Comparison of ENCODE assay signal across 13 cellular contexts in the genomic region with DNA sequence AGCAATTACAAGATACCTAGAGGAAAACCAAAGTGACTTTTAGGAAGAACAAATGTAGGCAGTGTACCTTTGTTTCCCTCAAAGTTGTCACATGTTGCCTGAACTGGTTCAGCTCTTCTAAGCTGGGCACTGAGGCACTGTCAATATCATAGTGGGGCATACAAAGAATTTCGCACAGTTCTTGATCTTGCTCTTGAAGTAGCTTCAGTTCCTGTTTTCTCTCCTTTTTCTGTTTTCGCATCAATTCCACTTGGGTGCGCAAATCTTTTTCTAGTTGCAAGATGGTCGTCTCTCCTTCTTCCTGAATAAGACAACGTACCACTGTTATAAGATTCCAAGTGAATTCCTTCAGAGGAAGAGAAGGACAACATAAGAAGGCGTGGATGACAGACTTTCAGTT. TPM values are rescaled to one million over a fixed set of nuclear protein-coding genes. Genes with fewer than 3 reads are reported as not detected.
DNase-seq lines count a peak whose midpoint lies in the region; ATAC-seq and TF ChIP-seq lines count a peak whose summit lies in the region.
"Had no signal": no experiment of that assay in that cellular context is flagged by ENCODE, and none has a peak within 500 bp of the region (broad histone marks: within the 10 kb centered on the region; RNA-seq: fewer than 3 reads in every experiment).

No MANE protein-coding gene starts in this region.

- peak overlapping the region; percentile 75 for H3K27ac Mint-ChIP-seq in activated CD4-positive, alpha-beta memory T cell treated with anti-CD3 and anti-CD28 coated beads, Interleukin-2, amount 10 ng/mL, durations not matched to agents 7 days and 5 days
- no peak overlapping the region for H3K27ac Mint-ChIP-seq in activated CD4-positive, alpha-beta memory T cell treated with anti-CD3 and anti-CD28 coated beads for 36 hours
- H3K27ac Mint-ChIP-seq in stimulated activated memory B cell treated with anti-CD40 and anti-IgM and Interleukin-4, amounts not matched to agents 10 μg/mL and 1 μg/mL and 100 μg/mL, for 72 hours = peak overlapping the region; percentile 84
- no peak overlapping the region for H3K27ac Mint-ChIP-seq in activated naive CD4-positive, alpha-beta T cell treated with anti-CD3 and anti-CD28 coated beads, Interleukin-2, amount 10 ng/mL, durations not matched to agents 7 days and 5 days

- H3K4me1 Mint-ChIP-seq in activated CD4-positive, alpha-beta memory T cell treated with anti-CD3 and anti-CD28 coated beads, Interleukin-2, amount 10 ng/mL, durations not matched to agents 7 days and 5 days = peaks cover 37% of the 10 kb centered on the region
- peaks cover 16% of the 10 kb centered on the region for H3K4me1 Mint-ChIP-seq in activated CD4-positive, alpha-beta memory T cell treated with anti-CD3 and anti-CD28 coated beads for 36 hours (ENCODE audit: low read depth)
- peaks cover 29% of the 10 kb centered on the region for H3K4me1 Mint-ChIP-seq in stimulated activated memory B cell treated with anti-CD40 and anti-IgM and Interleukin-4, amounts not matched to agents 10 μg/mL and 1 μg/mL and 100 μg/mL, for 72 hours
- peaks cover 31% of the 10 kb centered on the region for H3K4me1 Mint-ChIP-seq in activated naive CD4-positive, alpha-beta T cell treated with anti-CD3 and anti-CD28 coated beads, Interleukin-2, amount 10 ng/mL, durations not matched to agents 7 days and 5 days

- H3K36me3 Mint-ChIP-seq in activated CD4-positive, alpha-beta memory T cell treated with anti-CD3 and anti-CD28 coated beads, Interleukin-2, amount 10 ng/mL, durations not matched to agents 7 days and 5 days (ENCODE audit: low read depth) = peaks cover 86% of the 10 kb centered on the region
- H3K36me3 Mint-ChIP-seq in activated CD4-positive, alpha-beta memory T cell treated with anti-CD3 and anti-CD28 coated beads for 36 hours = peaks cover 67% of the 10 kb centered on the region
- H3K36me3 Mint-ChIP-seq in stimulated activated memory B cell treated with anti-CD40 and anti-IgM and Interleukin-4, amounts not matched to agents 10 μg/mL and 1 μg/mL and 100 μg/mL, for 72 hours = peaks cover 16% of the 10 kb centered on the region
- peaks cover 72% of the 10 kb centered on the region for H3K36me3 Mint-ChIP-seq in activated naive CD4-positive, alpha-beta T cell treated with anti-CD3 and anti-CD28 coated beads, Interleukin-2, amount 10 ng/mL, durations not matched to agents 7 days and 5 days

- H3K27me3 Mint-ChIP-seq in activated CD4-positive, alpha-beta memory T cell treated with anti-CD3 and anti-CD28 coated beads, Interleukin-2, amount 10 ng/mL, durations not matched to agents 7 days and 5 days = no peaks in the 10 kb centered on the region
- H3K27me3 Mint-ChIP-seq in activated CD4-positive, alpha-beta memory T cell treated with anti-CD3 and anti-CD28 coated beads for 36 hours = no peaks in the 10 kb centered on the region
- no peaks in the 10 kb centered on the region for H3K27me3 Mint-ChIP-seq in stimulated activated memory B cell treated with anti-CD40 and anti-IgM and Interleukin-4, amounts not matched to agents 10 μg/mL and 1 μg/mL and 100 μg/mL, for 72 hours
- H3K27me3 Mint-ChIP-seq in activated naive CD4-positive, alpha-beta T cell treated with anti-CD3 and anti-CD28 coated beads, Interleukin-2, amount 10 ng/mL, durations not matched to agents 7 days and 5 days = no peaks in the 10 kb centered on the region

- H3K9ac ChIP-seq in colonic mucosa (ENCODE audit: low read depth in 2 of 2, low read length in 2 of 2) = no peak overlapping the region

- CTCF ChIA-PET in activated CD4-positive, alpha-beta memory T cell treated with anti-CD3 and anti-CD28 coated beads, Interleukin-2, amount 10 ng/mL, durations not matched to agents 7 days and 5 days (lab: Charles Lee) = interaction anchor here (1.0 to 2.1 kb wide), 3 partner anchors 23 to 27 kb away, joined by 4 to 5 read pairs (median 4); a partner anchor contains a TSS
- CTCF ChIA-PET in activated CD4-positive, alpha-beta memory T cell treated with anti-CD3 and anti-CD28 coated beads for 36 hours (lab: Charles Lee) = interaction anchor here (1.9 kb wide), 2 partner anchors 25 to 49 kb away, joined by 7 to 8 read pairs; a partner anchor contains a TSS
- CTCF ChIA-PET in activated naive CD4-positive, alpha-beta T cell treated with anti-CD3 and anti-CD28 coated beads, Interleukin-2, amount 10 ng/mL, durations not matched to agents 7 days and 5 days (lab: Charles Lee) = interaction anchor here (1.0 kb wide), 1 partner anchor 26 kb away, joined by 3 read pairs; no protein-coding TSS in a partner anchor

- H3K4me3 ChIP-seq in colonic mucosa = no peak overlapping the region
- H3K4me3 ChIP-seq: body of pancreas, skin epidermis had no signal

- H3K4me3 Mint-ChIP-seq in activated CD4-positive, alpha-beta memory T cell treated with anti-CD3 and anti-CD28 coated beads, Interleukin-2, amount 10 ng/mL, durations not matched to agents 7 days and 5 days = no peak overlapping the region
- no peak overlapping the region for H3K4me3 Mint-ChIP-seq in activated CD4-positive, alpha-beta memory T cell treated with anti-CD3 and anti-CD28 coated beads for 36 hours
- H3K4me3 Mint-ChIP-seq in stimulated activated memory B cell treated with anti-CD40 and anti-IgM and Interleukin-4, amounts not matched to agents 10 μg/mL and 1 μg/mL and 100 μg/mL, for 72 hours = peak overlapping the region; percentile 42
- no peak overlapping the region for H3K4me3 Mint-ChIP-seq in activated naive CD4-positive, alpha-beta T cell treated with anti-CD3 and anti-CD28 coated beads, Interleukin-2, amount 10 ng/mL, durations not matched to agents 7 days and 5 days

- H3K4me1 ChIP-seq in colonic mucosa = no peaks in the 10 kb centered on the region
- H3K4me1 ChIP-seq: body of pancreas had no signal

- no peaks in the 10 kb centered on the region for H3K9me3 ChIP-seq in colonic mucosa
- H3K9me3 ChIP-seq: body of pancreas had no signal

- peaks cover 11% of the 10 kb centered on the region for H3K36me3 ChIP-seq in colonic mucosa

- H3K9me3 Mint-ChIP-seq in activated CD4-positive, alpha-beta memory T cell treated with anti-CD3 and anti-CD28 coated beads, Interleukin-2, amount 10 ng/mL, durations not matched to agents 7 days and 5 days = no peaks in the 10 kb centered on the region
- H3K9me3 Mint-ChIP-seq in activated CD4-positive, alpha-beta memory T cell treated with anti-CD3 and anti-CD28 coated beads for 36 hours = no peaks in the 10 kb centered on the region
- no peaks in the 10 kb centered on the region for H3K9me3 Mint-ChIP-seq in stimulated activated memory B cell treated with anti-CD40 and anti-IgM and Interleukin-4, amounts not matched to agents 10 μg/mL and 1 μg/mL and 100 μg/mL, for 72 hours
- no peaks in the 10 kb centered on the region for H3K9me3 Mint-ChIP-seq in activated naive CD4-positive, alpha-beta T cell treated with anti-CD3 and anti-CD28 coated beads, Interleukin-2, amount 10 ng/mL, durations not matched to agents 7 days and 5 days

- no peak overlapping the region for H3K27ac ChIP-seq in colonic mucosa
- H3K27ac ChIP-seq: body of pancreas, skin epidermis had no signal

- intact Hi-C loops in activated CD4-positive, alpha-beta memory T cell treated with anti-CD3 and anti-CD28 coated beads for 36 hours (cut with micrococcal nuclease) = no loop called here
- intact Hi-C loops in colonic mucosa (cut with DNase I) = no loop called here

- ATAC-seq in GM21717 (IDR thresholded peaks at IDR 0.05; ENCODE audit: unreplicated experiment) (peak; percentile 79), HG03378 (IDR thresholded peaks at IDR 0.05; ENCODE audit: unreplicated experiment) (peak; percentile 69)
- ATAC-seq in stimulated activated memory B cell treated with anti-CD40 and anti-IgM and Interleukin-4, amounts not matched to agents 10 μg/mL and 1 μg/mL and 100 μg/mL, for 72 hours = peak; percentile 94
- ATAC-seq: body of pancreas had no signal

- no peak for DNase-seq in activated CD4-positive, alpha-beta memory T cell treated with anti-CD3 and anti-CD28 coated beads, Interleukin-2, amount 10 ng/mL, durations not matched to agents 7 days and 5 days
- no peak for DNase-seq in activated CD4-positive, alpha-beta memory T cell treated with anti-CD3 and anti-CD28 coated beads for 36 hours
- DNase-seq in colonic mucosa (no peak), Ammon's horn (ENCODE audit: low spot score) (no peak)
- no peak for DNase-seq in activated naive CD4-positive, alpha-beta T cell treated with anti-CD3 and anti-CD28 coated beads, Interleukin-2, amount 10 ng/mL, durations not matched to agents 7 days and 5 days
- DNase-seq: activated CD8-positive, alpha-beta memory T cell treated with anti-CD3 and anti-CD28 coated beads, Interleukin-2, amount 50 U/mL, for 4 hours; body of pancreas; NCI-H82 had no signal

- POLR2A ChIA-PET in activated CD4-positive, alpha-beta memory T cell treated with anti-CD3 and anti-CD28 coated beads, Interleukin-2, amount 10 ng/mL, durations not matched to agents 7 days and 5 days (lab: Charles Lee) = interaction anchor here (0.9 to 11.0 kb wide), 5 partner anchors 11 to 50 kb away, joined by 3 to 83 read pairs (median 4); a partner anchor contains a TSS
- POLR2A ChIA-PET in activated CD4-positive, alpha-beta memory T cell treated with anti-CD3 and anti-CD28 coated beads for 36 hours (lab: Charles Lee) = interaction anchor here (1.7 kb wide), 1 partner anchor 13 kb away, joined by 3 read pairs; a partner anchor contains a TSS

- no peaks in the 10 kb centered on the region for H3K27me3 ChIP-seq in colonic mucosa
- H3K27me3 ChIP-seq: body of pancreas had no signal

- TF ChIP-seq CTCF in colonic mucosa (IDR thresholded peaks at IDR 0.05) = no peak

RNA-seq across cellular contexts. Expression of a gene that starts 12.7 kb away (rescaled TPM):
- 100 to 1,000 TPM; 158 to 167 TPM for total RNA-seq in activated CD4-positive, alpha-beta memory T cell treated with anti-CD3 and anti-CD28 coated beads, Interleukin-2, amount 10 ng/mL, durations not matched to agents 7 days and 5 days
- 100 to 1,000 TPM; 151 to 158 TPM for total RNA-seq in activated CD4-positive, alpha-beta memory T cell treated with anti-CD3 and anti-CD28 coated beads for 36 hours
- 100 to 1,000 TPM in 1 of 2 donors, 10 to 100 TPM in 1; 44.3 to 114 TPM for total RNA-seq in colonic mucosa

RNA-seq across cellular contexts. Expression of a gene that starts 27.0 kb away (rescaled TPM):
- total RNA-seq in activated CD4-positive, alpha-beta memory T cell treated with anti-CD3 and anti-CD28 coated beads, Interleukin-2, amount 10 ng/mL, durations not matched to agents 7 days and 5 days = 10 to 100 TPM; 31.3 to 32.8 TPM
- total RNA-seq in activated CD4-positive, alpha-beta memory T cell treated with anti-CD3 and anti-CD28 coated beads for 36 hours = 10 to 100 TPM; 39.9 to 41.4 TPM
- total RNA-seq in colonic mucosa = 10 to 100 TPM; 14.8 to 33.0 TPM
- total RNA-seq: H4 had no signal

RNA-seq across cellular contexts. Expression of a gene that starts 40.7 kb away (rescaled TPM):
- 10 to 100 TPM; 20.8 to 23.5 TPM for total RNA-seq in activated CD4-positive, alpha-beta memory T cell treated with anti-CD3 and anti-CD28 coated beads, Interleukin-2, amount 10 ng/mL, durations not matched to agents 7 days and 5 days
- total RNA-seq in activated CD4-positive, alpha-beta memory T cell treated with anti-CD3 and anti-CD28 coated beads for 36 hours = 10 to 100 TPM; 26.4 to 26.5 TPM
- total RNA-seq in colonic mucosa = 10 to 100 TPM; 18.0 to 18.1 TPM

RNA-seq across cellular contexts. Expression of a gene that starts 46.6 kb away (rescaled TPM):
- 10 to 100 TPM; 71.3 to 75.2 TPM for total RNA-seq in activated CD4-positive, alpha-beta memory T cell treated with anti-CD3 and anti-CD28 coated beads, Interleukin-2, amount 10 ng/mL, durations not matched to agents 7 days and 5 days
- 10 to 100 TPM; 71.1 to 74.3 TPM for total RNA-seq in activated CD4-positive, alpha-beta memory T cell treated with anti-CD3 and anti-CD28 coated beads for 36 hours
- total RNA-seq in colonic mucosa = 10 to 100 TPM; 60.7 to 74.5 TPM

RNA-seq across cellular contexts. Expression of a gene that starts 49.3 kb away (rescaled TPM):
- 10 to 100 TPM; 37.6 to 41.7 TPM for total RNA-seq in activated CD4-positive, alpha-beta memory T cell treated with anti-CD3 and anti-CD28 coated beads, Interleukin-2, amount 10 ng/mL, durations not matched to agents 7 days and 5 days
- 10 to 100 TPM; 45.0 to 45.8 TPM for total RNA-seq in activated CD4-positive, alpha-beta memory T cell treated with anti-CD3 and anti-CD28 coated beads for 36 hours
- 10 to 100 TPM; 13.5 to 29.6 TPM for total RNA-seq in colonic mucosa

Comparison
In these comparisons a context has a peak if more than half of its experiments do, and no peak if none do; other contexts are left out.
1. H3K27ac Mint-ChIP-seq: peak in activated CD4-positive, alpha-beta memory T cell treated with anti-CD3 and anti-CD28 coated beads, Interleukin-2, amount 10 ng/mL, durations not matched to agents 7 days and 5 days (single experiment) and stimulated activated memory B cell treated with anti-CD40 and anti-IgM and Interleukin-4, amounts not matched to agents 10 μg/mL and 1 μg/mL and 100 μg/mL, for 72 hours (single experiment); none in activated CD4-positive, alpha-beta memory T cell treated with anti-CD3 and anti-CD28 coated beads for 36 hours (single experiment) and activated naive CD4-positive, alpha-beta T cell treated with anti-CD3 and anti-CD28 coated beads, Interleukin-2, amount 10 ng/mL, durations not matched to agents 7 days and 5 days (single experiment).
2. Peak in every context shown above with its lines, with median percentiles within 50 percentile points of each other: ATAC-seq.